ENCODE assay signal across 17 cellular contexts in genomic region chr12:19239616-19240234, GRCh38.
DNase-seq lines count a peak whose midpoint lies in the region; FAIRE-seq and TF ChIP-seq lines count a peak whose summit lies in the region.
"Had no signal": no experiment of that assay in that cellular context is flagged by ENCODE, and none has a peak within 500 bp of the region (broad histone marks: within the 10 kb centered on the region; RNA-seq: fewer than 3 reads in every experiment).

No MANE protein-coding gene starts in this region.

- peak overlapping the region; percentile 91 for H3K4me3 Mint-ChIP-seq in neural crest cell
- H3K4me3 Mint-ChIP-seq: immature natural killer cell; stimulated activated naive CD8-positive, alpha-beta T cell treated with anti-CD3 and anti-CD28 coated beads, Interleukin-15, Interleukin-2, amounts not matched to agents 100 ng/mL and 50 ng/mL, for 24 hours had no signal

- H3K27ac Mint-ChIP-seq in neural crest cell (ENCODE audit: unreplicated experiment), result peak overlapping the region; percentile 97
- H3K27ac Mint-ChIP-seq: immature natural killer cell; stimulated activated naive CD8-positive, alpha-beta T cell treated with anti-CD3 and anti-CD28 coated beads, Interleukin-15, Interleukin-2, amounts not matched to agents 100 ng/mL and 50 ng/mL, for 24 hours had no signal

- no peaks in the 10 kb centered on the region for H3K4me1 ChIP-seq in breast epithelium
- peaks cover 13% of the 10 kb centered on the region for H3K4me1 ChIP-seq in BE2C

- TF ChIP-seq CTCF in D721Med (IDR thresholded peaks at IDR 0.05; ENCODE audit: insufficient read depth, missing control alignments), result no peak
- no peak for TF ChIP-seq CTCF in dorsolateral prefrontal cortex (IDR thresholded peaks at IDR 0.05 in 54 of 56, conservative IDR thresholded peaks at IDR 0.05 in 2 of 56; ENCODE audit: low read depth in 1 of 56, partially characterized antibody in 56 of 56)
- TF ChIP-seq CTCF in neural crest cell (conservative IDR thresholded peaks at IDR 0.05), result no peak
- no peak for TF ChIP-seq CTCF in breast epithelium (IDR thresholded peaks at IDR 0.05)
- TF ChIP-seq CTCF in BE2C (IDR thresholded peaks at IDR 0.05; ENCODE audit: low read depth, low read length), result no peak

- H3K36me3 ChIP-seq in breast epithelium (no peaks in the 10 kb centered on the region), BE2C (no peaks in the 10 kb centered on the region)
- H3K36me3 ChIP-seq: BLaER1 treated with 17β-estradiol and CSF1 and Interleukin-3, amounts not matched to agents 10 nM and 100 nM had no signal

- H3K27me3 ChIP-seq in dorsolateral prefrontal cortex, result no peaks in the 10 kb centered on the region
- H3K27me3 ChIP-seq in breast epithelium, result no peaks in the 10 kb centered on the region
- H3K27me3 ChIP-seq in BE2C, result no peaks in the 10 kb centered on the region
- H3K27me3 ChIP-seq: BLaER1 treated with 17β-estradiol and CSF1 and Interleukin-3, amounts not matched to agents 10 nM and 100 nM had no signal

- H3K36me3 Mint-ChIP-seq in neural crest cell (ENCODE audit: low read depth), result peaks cover 2% of the 10 kb centered on the region
- H3K36me3 Mint-ChIP-seq: immature natural killer cell had no signal

- TF ChIP-seq POLR2A in breast epithelium (IDR thresholded peaks at IDR 0.05), result no peak

- no peak for DNase-seq in D721Med (ENCODE audit: insufficient read length, low spot score)
- DNase-seq in RCC 7860 (ENCODE audit: low spot score), result peak; percentile 11
- peak in 1 of 10 donors; percentile 33 for DNase-seq in dorsolateral prefrontal cortex
- no peak for DNase-seq in neural crest cell (ENCODE audit: low read depth, low spot score)
- no peak for DNase-seq in DMS53 (lab: John Stamatoyannopoulos, UW)
- no peak for DNase-seq in T1000 (lab: John Stamatoyannopoulos, UW)
- DNase-seq in breast epithelium (ENCODE audit: low spot score in 2 of 2), result no peak
- no peak for DNase-seq in BE2C
- DNase-seq: activated CD4-positive, alpha-beta T cell treated with anti-CD3 and anti-CD28 coated beads, Interleukin-2, amount 50 U/mL, for 4 hours; central memory CD4-positive, alpha-beta T cell; immature natural killer cell; mucosa of descending colon; NCI-H1417 treated with DMSO at 0.1 percent for 48 hours; NCI-H446 treated with DMSO at 0.1 percent for 48 hours; right cardiac atrium had no signal

- H3K9me3 Mint-ChIP-seq in neural crest cell, result no peaks in the 10 kb centered on the region
- H3K9me3 Mint-ChIP-seq: immature natural killer cell; stimulated activated naive CD8-positive, alpha-beta T cell treated with anti-CD3 and anti-CD28 coated beads, Interleukin-15, Interleukin-2, amounts not matched to agents 100 ng/mL and 50 ng/mL, for 24 hours had no signal

- intact Hi-C loops in dorsolateral prefrontal cortex (cut with DNase I) (loop anchor here (10.0 kb wide), 1 partner anchor 55 kb away; no protein-coding TSS in a partner anchor), breast epithelium (cut with DNase I; ENCODE audit: low total_unique reads) (no loop called here)

- H3K9me3 ChIP-seq in breast epithelium (no peaks in the 10 kb centered on the region), BE2C (0 out of 2 replicates have a peak, but pooled peaks cover 2% of the 10 kb centered on the region)
- H3K9me3 ChIP-seq: BLaER1 treated with 17β-estradiol and CSF1 and Interleukin-3, amounts not matched to agents 10 nM and 100 nM; mucosa of descending colon had no signal

- peak overlapping the region in 39 of 59 donors; percentile 2 to 69 (median 38) for H3K27ac ChIP-seq in dorsolateral prefrontal cortex
- H3K27ac ChIP-seq in breast epithelium, result no peak overlapping the region
- H3K27ac ChIP-seq: BLaER1 treated with 17β-estradiol and CSF1 and Interleukin-3, amounts not matched to agents 10 nM and 100 nM had no signal

- FAIRE-seq in D721Med (lab: Jason Lieb, UNC), result peak; percentile 80
- FAIRE-seq in RCC 7860 (lab: Jason Lieb, UNC), result peak; percentile 80

- peaks cover 56% of the 10 kb centered on the region for H3K4me1 Mint-ChIP-seq in neural crest cell

- peak overlapping the region in 45 of 59 donors; percentile 0 to 52 (median 36) for H3K4me3 ChIP-seq in dorsolateral prefrontal cortex
- H3K4me3 ChIP-seq in breast epithelium, result no peak overlapping the region
- H3K4me3 ChIP-seq in BE2C (ENCODE audit: low read depth, low read length), result no peak overlapping the region
- H3K4me3 ChIP-seq: BLaER1 treated with 17β-estradiol and CSF1 and Interleukin-3, amounts not matched to agents 10 nM and 100 nM; mucosa of descending colon had no signal

- H3K27me3 Mint-ChIP-seq in neural crest cell (ENCODE audit: low read depth), result no peaks in the 10 kb centered on the region
- H3K27me3 Mint-ChIP-seq: stimulated activated naive CD8-positive, alpha-beta T cell treated with anti-CD3 and anti-CD28 coated beads, Interleukin-15, Interleukin-2, amounts not matched to agents 100 ng/mL and 50 ng/mL, for 24 hours had no signal

Comparison
In these comparisons a context has a peak if more than half of its experiments do, and no peak if none do; other contexts are left out.
1. H3K27ac ChIP-seq: peak in dorsolateral prefrontal cortex (39 of 59); none in breast epithelium (0 of 2).
2. H3K4me3 ChIP-seq: peak in dorsolateral prefrontal cortex (45 of 59); none in breast epithelium (0 of 3) and BE2C (single experiment).